In the genomic region with DNA sequence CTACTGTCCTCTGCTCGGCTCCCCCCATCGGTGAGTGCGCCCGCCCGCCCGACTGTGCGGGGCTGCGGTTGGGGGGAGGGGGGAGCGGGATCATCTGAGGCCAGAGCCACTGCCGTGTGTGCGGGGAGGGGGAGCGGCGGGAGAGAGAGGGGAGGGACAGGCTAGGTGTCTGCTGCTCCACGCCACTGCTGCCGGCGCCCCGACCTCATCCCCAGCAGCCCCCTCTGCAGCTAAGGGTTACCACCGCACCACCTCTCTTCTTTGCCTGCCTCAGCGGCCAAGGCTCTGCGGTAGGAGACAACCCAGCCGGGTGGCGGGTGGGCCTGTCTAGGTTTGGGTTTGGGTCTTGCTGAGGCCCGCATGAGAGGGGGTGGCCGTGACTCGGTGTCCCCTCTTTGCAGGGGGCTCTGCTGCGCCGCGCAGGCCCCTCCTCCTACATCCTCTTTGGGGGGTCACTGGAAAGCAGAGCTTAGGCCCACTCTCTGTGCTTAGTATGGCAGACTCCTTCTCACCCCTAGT, we compare ENCODE assay signal across 1 cellular context.
TF ChIP-seq lines count a peak whose summit lies in the region.

No MANE protein-coding gene starts in this region.

TF ChIP-seq in HepG2, 621 proteins besides CTCF, POLR2A, EP300 and RAD21 (continued from another document and continues in another):
- TF ChIP-seq ZBTB1 (CRISPR knock-in tag; IDR thresholded peaks at IDR 0.05; ENCODE audit: borderline replicate concordance) (peak; percentile 51; the same call in 1 of the 2 replicates), CAMTA2 (CRISPR knock-in tag; IDR thresholded peaks at IDR 0.05; ENCODE audit: borderline replicate concordance) (0 out of 2 replicates have a peak, but pooled peaks have one; percentile 43), IRF9 (CRISPR knock-in tag; IDR thresholded peaks at IDR 0.05; ENCODE audit: borderline replicate concordance) (0 out of 2 replicates have a peak, but pooled peaks have one; percentile 11), ZNF350 (CRISPR knock-in tag; IDR thresholded peaks at IDR 0.05; ENCODE audit: borderline replicate concordance, low read depth) (peak; percentile 55; the same call in 1 of the 2 replicates), ZNF710 (CRISPR knock-in tag; IDR thresholded peaks at IDR 0.05; ENCODE audit: borderline replicate concordance) (0 out of 2 replicates have a peak, but pooled peaks have one; percentile 14), ZC3H4 (CRISPR knock-in tag; IDR thresholded peaks at IDR 0.05; ENCODE audit: borderline replicate concordance) (0 out of 2 replicates have a peak, but pooled peaks have one; percentile 25), PHF8 (CRISPR knock-in tag; IDR thresholded peaks at IDR 0.05) (peak; percentile 34), ZNF224 (CRISPR knock-in tag; IDR thresholded peaks at IDR 0.05) (0 out of 2 replicates have a peak, but pooled peaks have one; percentile 44), ZNF800 (CRISPR knock-in tag; IDR thresholded peaks at IDR 0.05) (0 out of 2 replicates have a peak, but pooled peaks have one; percentile 22), PITX1 (CRISPR knock-in tag; IDR thresholded peaks at IDR 0.05) (0 out of 2 replicates have a peak, but pooled peaks have one; percentile 40), MTF2 (CRISPR knock-in tag; IDR thresholded peaks at IDR 0.05; ENCODE audit: borderline replicate concordance) (peak; percentile 64; the same call in 1 of the 2 replicates), JUNB (CRISPR knock-in tag; IDR thresholded peaks at IDR 0.05; ENCODE audit: borderline replicate concordance) (no peak), ZNF768 (CRISPR knock-in tag; IDR thresholded peaks at IDR 0.05) (0 out of 2 replicates have a peak, but pooled peaks have one; percentile 10), ZNF17 (CRISPR knock-in tag; IDR thresholded peaks at IDR 0.05) (no peak), IKZF5 (CRISPR knock-in tag; IDR thresholded peaks at IDR 0.05) (no peak), NRL (CRISPR knock-in tag; IDR thresholded peaks at IDR 0.05; ENCODE audit: borderline replicate concordance) (peak; percentile 58; the same call in 1 of the 2 replicates), MEF2D (CRISPR knock-in tag; IDR thresholded peaks at IDR 0.05) (0 out of 2 replicates have a peak, but pooled peaks have one; percentile 70), FOXM1 (CRISPR knock-in tag; IDR thresholded peaks at IDR 0.05) (no peak), HNF1B (CRISPR knock-in tag; IDR thresholded peaks at IDR 0.05) (0 out of 2 replicates have a peak, but pooled peaks have one; percentile 31), NFE2L1 (CRISPR knock-in tag; IDR thresholded peaks at IDR 0.05; ENCODE audit: borderline replicate concordance) (no peak), RXRB (CRISPR knock-in tag; IDR thresholded peaks at IDR 0.05; ENCODE audit: borderline replicate concordance) (0 out of 2 replicates have a peak, but pooled peaks have one; percentile 20), RORA (CRISPR knock-in tag; IDR thresholded peaks at IDR 0.05) (no peak), AGO2 (optimal IDR thresholded peaks at IDR 0.05; ENCODE audit: low read depth, low read length) (peak; percentile 54), ISL2 (CRISPR knock-in tag; IDR thresholded peaks at IDR 0.05) (no peak), ZNF879 (CRISPR knock-in tag; IDR thresholded peaks at IDR 0.05) (0 out of 2 replicates have a peak, but pooled peaks have one; percentile 44), ZNF263 (CRISPR knock-in tag; IDR thresholded peaks at IDR 0.05) (0 out of 2 replicates have a peak, but pooled peaks have one; percentile 13), PCBP1 (IDR thresholded peaks at IDR 0.05; ENCODE audit: borderline replicate concordance, low read depth, low read length) (0 out of 2 replicates have a peak, but pooled peaks have one; percentile 59), PRDM10 (CRISPR knock-in tag; IDR thresholded peaks at IDR 0.05; ENCODE audit: low read depth) (peak; percentile 94), ZNF891 (CRISPR knock-in tag; IDR thresholded peaks at IDR 0.05) (peak; percentile 49; the same call in 1 of the 2 replicates), SP4 (CRISPR knock-in tag; IDR thresholded peaks at IDR 0.05) (0 out of 2 replicates have a peak, but pooled peaks have one; percentile 67), ZNF556 (CRISPR knock-in tag; IDR thresholded peaks at IDR 0.05; ENCODE audit: borderline replicate concordance) (peak; percentile 67; the same call in 1 of the 2 replicates), ZNF280B (CRISPR knock-in tag; IDR thresholded peaks at IDR 0.05; ENCODE audit: borderline replicate concordance) (no peak)
- TF ChIP-seq, protein P1, sequence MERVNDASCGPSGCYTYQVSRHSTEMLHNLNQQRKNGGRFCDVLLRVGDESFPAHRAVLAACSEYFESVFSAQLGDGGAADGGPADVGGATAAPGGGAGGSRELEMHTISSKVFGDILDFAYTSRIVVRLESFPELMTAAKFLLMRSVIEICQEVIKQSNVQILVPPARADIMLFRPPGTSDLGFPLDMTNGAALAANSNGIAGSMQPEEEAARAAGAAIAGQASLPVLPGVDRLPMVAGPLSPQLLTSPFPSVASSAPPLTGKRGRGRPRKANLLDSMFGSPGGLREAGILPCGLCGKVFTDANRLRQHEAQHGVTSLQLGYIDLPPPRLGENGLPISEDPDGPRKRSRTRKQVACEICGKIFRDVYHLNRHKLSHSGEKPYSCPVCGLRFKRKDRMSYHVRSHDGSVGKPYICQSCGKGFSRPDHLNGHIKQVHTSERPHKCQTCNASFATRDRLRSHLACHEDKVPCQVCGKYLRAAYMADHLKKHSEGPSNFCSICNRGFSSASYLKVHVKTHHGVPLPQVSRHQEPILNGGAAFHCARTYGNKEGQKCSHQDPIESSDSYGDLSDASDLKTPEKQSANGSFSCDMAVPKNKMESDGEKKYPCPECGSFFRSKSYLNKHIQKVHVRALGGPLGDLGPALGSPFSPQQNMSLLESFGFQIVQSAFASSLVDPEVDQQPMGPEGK (CRISPR knock-in tag; IDR thresholded peaks at IDR 0.05), result peak; percentile 83
- TF ChIP-seq, protein P2, sequence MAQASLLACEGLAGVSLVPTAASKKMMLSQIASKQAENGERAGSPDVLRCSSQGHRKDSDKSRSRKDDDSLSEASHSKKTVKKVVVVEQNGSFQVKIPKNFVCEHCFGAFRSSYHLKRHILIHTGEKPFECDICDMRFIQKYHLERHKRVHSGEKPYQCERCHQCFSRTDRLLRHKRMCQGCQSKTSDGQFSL (CRISPR knock-in tag; IDR thresholded peaks at IDR 0.05), result peak; percentile 79; the same call in 1 of the 2 replicates
- TF ChIP-seq, protein P3, sequence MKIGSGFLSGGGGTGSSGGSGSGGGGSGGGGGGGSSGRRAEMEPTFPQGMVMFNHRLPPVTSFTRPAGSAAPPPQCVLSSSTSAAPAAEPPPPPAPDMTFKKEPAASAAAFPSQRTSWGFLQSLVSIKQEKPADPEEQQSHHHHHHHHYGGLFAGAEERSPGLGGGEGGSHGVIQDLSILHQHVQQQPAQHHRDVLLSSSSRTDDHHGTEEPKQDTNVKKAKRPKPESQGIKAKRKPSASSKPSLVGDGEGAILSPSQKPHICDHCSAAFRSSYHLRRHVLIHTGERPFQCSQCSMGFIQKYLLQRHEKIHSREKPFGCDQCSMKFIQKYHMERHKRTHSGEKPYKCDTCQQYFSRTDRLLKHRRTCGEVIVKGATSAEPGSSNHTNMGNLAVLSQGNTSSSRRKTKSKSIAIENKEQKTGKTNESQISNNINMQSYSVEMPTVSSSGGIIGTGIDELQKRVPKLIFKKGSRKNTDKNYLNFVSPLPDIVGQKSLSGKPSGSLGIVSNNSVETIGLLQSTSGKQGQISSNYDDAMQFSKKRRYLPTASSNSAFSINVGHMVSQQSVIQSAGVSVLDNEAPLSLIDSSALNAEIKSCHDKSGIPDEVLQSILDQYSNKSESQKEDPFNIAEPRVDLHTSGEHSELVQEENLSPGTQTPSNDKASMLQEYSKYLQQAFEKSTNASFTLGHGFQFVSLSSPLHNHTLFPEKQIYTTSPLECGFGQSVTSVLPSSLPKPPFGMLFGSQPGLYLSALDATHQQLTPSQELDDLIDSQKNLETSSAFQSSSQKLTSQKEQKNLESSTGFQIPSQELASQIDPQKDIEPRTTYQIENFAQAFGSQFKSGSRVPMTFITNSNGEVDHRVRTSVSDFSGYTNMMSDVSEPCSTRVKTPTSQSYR (CRISPR knock-in tag; IDR thresholded peaks at IDR 0.05; ENCODE audit: borderline replicate concordance), result peak; percentile 75; the same call in 1 of the 2 replicates
